17 cellular contexts compared by ENCODE assay signal in the genomic region with DNA sequence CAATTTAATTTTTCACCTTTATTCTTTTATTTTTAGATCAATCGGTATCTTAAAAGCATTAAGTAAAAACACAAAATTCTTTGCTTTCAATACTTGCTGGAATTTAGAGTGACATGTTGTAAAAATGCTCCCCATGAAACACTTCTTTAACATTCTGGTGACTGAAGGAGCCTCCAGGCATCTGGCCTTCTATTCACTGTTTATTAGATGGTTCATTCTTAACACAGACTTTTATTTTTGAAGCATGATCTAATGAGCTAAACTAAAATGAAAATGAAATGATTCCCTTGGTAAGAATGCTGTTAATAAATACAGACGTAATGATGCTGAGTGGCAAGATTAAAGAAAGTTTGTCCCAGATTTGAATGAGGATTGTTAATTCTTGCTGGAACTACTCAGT.
DNase-seq lines count a peak whose midpoint lies in the region; ATAC-seq and TF ChIP-seq lines count a peak whose summit lies in the region.
"Had no signal": no experiment of that assay in that cellular context is flagged by ENCODE, and none has a peak within 500 bp of the region (broad histone marks: within the 10 kb centered on the region; RNA-seq: fewer than 3 reads in every experiment).

No MANE protein-coding gene starts in this region.

- intact Hi-C loops in left ventricle myocardium inferior (cut with micrococcal nuclease) (no loop called here), right cardiac atrium (cut with DNase I) (no loop called here), adrenal gland (cut with DNase I) (no loop called here)
- intact Hi-C loops in activated CD4-positive, alpha-beta T cell treated with anti-CD3 and anti-CD28 coated beads, Interleukin-2, amount 10 ng/mL, durations not matched to agents 24 days and 14 days (cut with micrococcal nuclease), result no loop called here

- TF ChIP-seq CTCF in left ventricle myocardium inferior (IDR thresholded peaks at IDR 0.05; ENCODE audit: borderline replicate concordance), result no peak
- no peak for TF ChIP-seq CTCF in coronary artery (IDR thresholded peaks at IDR 0.05)
- no peak for TF ChIP-seq CTCF in fibroblast of the aortic adventitia (IDR thresholded peaks at IDR 0.05; ENCODE audit: insufficient read depth, low read length)
- no peak for TF ChIP-seq CTCF in adrenal gland (IDR thresholded peaks at IDR 0.05)

- H3K27ac ChIP-seq in left ventricle myocardium inferior (replicated peaks) (no peak overlapping the region), right cardiac atrium (ENCODE audit: low read length) (no peak overlapping the region), coronary artery (no peak overlapping the region), adrenal gland (no peak overlapping the region)
- H3K27ac ChIP-seq: 22Rv1; BLaER1 treated with 17β-estradiol and CSF1 and Interleukin-3, amounts not matched to agents 10 nM and 100 nM had no signal

- H3K36me3 Mint-ChIP-seq in activated CD4-positive, alpha-beta T cell treated with anti-CD3 and anti-CD28 coated beads, Interleukin-2, amount 10 ng/mL, durations not matched to agents 24 days and 14 days (ENCODE audit: low read depth), result no peaks in the 10 kb centered on the region
- H3K36me3 Mint-ChIP-seq: CD4-positive, CD25-positive, alpha-beta regulatory T cell had no signal

- H3K4me1 ChIP-seq in left ventricle myocardium inferior (no peaks in the 10 kb centered on the region), right cardiac atrium (ENCODE audit: control insufficient read depth, insufficient read depth, low read length) (no peaks in the 10 kb centered on the region), adrenal gland (replicated peaks in 1 of 2) (no peaks in the 10 kb centered on the region)
- H3K4me1 ChIP-seq: BLaER1 treated with 17β-estradiol and CSF1 and Interleukin-3, amounts not matched to agents 10 nM and 100 nM had no signal

- no peaks in the 10 kb centered on the region for H3K4me1 Mint-ChIP-seq in activated CD4-positive, alpha-beta T cell treated with anti-CD3 and anti-CD28 coated beads, Interleukin-2, amount 10 ng/mL, durations not matched to agents 24 days and 14 days
- H3K4me1 Mint-ChIP-seq: CD4-positive, CD25-positive, alpha-beta regulatory T cell had no signal

- no peak overlapping the region for H3K4me3 Mint-ChIP-seq in activated CD4-positive, alpha-beta T cell treated with anti-CD3 and anti-CD28 coated beads, Interleukin-2, amount 10 ng/mL, durations not matched to agents 24 days and 14 days
- H3K4me3 Mint-ChIP-seq: CD4-positive, CD25-positive, alpha-beta regulatory T cell had no signal

- no peaks in the 10 kb centered on the region for H3K36me3 ChIP-seq in left ventricle myocardium inferior
- no peaks in the 10 kb centered on the region for H3K36me3 ChIP-seq in adrenal gland (replicated peaks in 1 of 2)
- H3K36me3 ChIP-seq: BLaER1 treated with 17β-estradiol and CSF1 and Interleukin-3, amounts not matched to agents 10 nM and 100 nM had no signal

- no peak overlapping the region for H3K27ac Mint-ChIP-seq in activated CD4-positive, alpha-beta T cell treated with anti-CD3 and anti-CD28 coated beads, Interleukin-2, amount 10 ng/mL, durations not matched to agents 24 days and 14 days
- H3K27ac Mint-ChIP-seq: CD4-positive, CD25-positive, alpha-beta regulatory T cell had no signal

- H3K27me3 Mint-ChIP-seq in activated CD4-positive, alpha-beta T cell treated with anti-CD3 and anti-CD28 coated beads, Interleukin-2, amount 10 ng/mL, durations not matched to agents 24 days and 14 days, result no peaks in the 10 kb centered on the region
- H3K27me3 Mint-ChIP-seq: CD4-positive, CD25-positive, alpha-beta regulatory T cell had no signal

- no peak for TF ChIP-seq POLR2A in adrenal gland (IDR thresholded peaks at IDR 0.05)

- H3K27me3 ChIP-seq in left ventricle myocardium inferior (ENCODE audit: low read depth) (no peaks in the 10 kb centered on the region), right cardiac atrium (ENCODE audit: control insufficient read depth, insufficient read depth) (no peaks in the 10 kb centered on the region), adrenal gland (no peaks in the 10 kb centered on the region)
- H3K27me3 ChIP-seq: BLaER1 treated with 17β-estradiol and CSF1 and Interleukin-3, amounts not matched to agents 10 nM and 100 nM had no signal

- peak overlapping the region; percentile 7 for H3K4me3 ChIP-seq in left ventricle myocardium inferior
- H3K4me3 ChIP-seq in right cardiac atrium (ENCODE audit: low read length), result no peak overlapping the region
- peak overlapping the region; percentile 21 for H3K4me3 ChIP-seq in coronary artery
- H3K4me3 ChIP-seq in fibroblast of the aortic adventitia (ENCODE audit: low read depth, low read length), result no peak overlapping the region
- no peak overlapping the region for H3K4me3 ChIP-seq in adrenal gland
- H3K4me3 ChIP-seq: BLaER1 treated with 17β-estradiol and CSF1 and Interleukin-3, amounts not matched to agents 10 nM and 100 nM; GM12878 had no signal

- no peaks in the 10 kb centered on the region for H3K9me3 Mint-ChIP-seq in activated CD4-positive, alpha-beta T cell treated with anti-CD3 and anti-CD28 coated beads, Interleukin-2, amount 10 ng/mL, durations not matched to agents 24 days and 14 days

- no peak for ATAC-seq in right cardiac atrium
- ATAC-seq: GM12878 had no signal

- WGBS in right cardiac atrium, result 53% methylated on average over 2 of the region's 2 CpGs
- WGBS in adrenal gland, 4 donors, result 65 to 74% (median 68%) methylated on average over 2 of the region's 2 CpGs

- H3K9me3 ChIP-seq in left ventricle myocardium inferior (replicated peaks), result no peaks in the 10 kb centered on the region
- H3K9me3 ChIP-seq in right cardiac atrium (ENCODE audit: control insufficient read depth, low read length), result no peaks in the 10 kb centered on the region
- H3K9me3 ChIP-seq in adrenal gland (replicated peaks in 1 of 3), result no peaks in the 10 kb centered on the region
- H3K9me3 ChIP-seq: BLaER1 treated with 17β-estradiol and CSF1 and Interleukin-3, amounts not matched to agents 10 nM and 100 nM had no signal

- DNase-seq in left ventricle myocardium inferior, result no peak
- no peak for DNase-seq in right cardiac atrium
- no peak for DNase-seq in coronary artery (ENCODE audit: low spot score)
- DNase-seq in fibroblast of the aortic adventitia (ENCODE audit: low read depth), result peak; percentile 10
- no peak for DNase-seq in activated CD4-positive, alpha-beta T cell treated with anti-CD3 and anti-CD28 coated beads, Interleukin-2, amount 10 ng/mL, durations not matched to agents 24 days and 14 days
- no peak for DNase-seq in adrenal gland
- DNase-seq in activated CD4-positive, alpha-beta T cell treated with anti-CD3 and anti-CD28 coated beads for 48 hours, result no peak
- no peak for DNase-seq in activated T-cell treated with anti-CD3 and anti-CD28 coated beads for 4 hours
- DNase-seq: AML-193; CD4-positive, CD25-positive, alpha-beta regulatory T cell; DMS53; H7; IMR-90; KBM-7 had no signal

Comparison
In these comparisons a context has a peak if more than half of its experiments do, and no peak if none do; other contexts are left out.
1. H3K4me3 ChIP-seq: peak in left ventricle myocardium inferior (single experiment) and coronary artery (single experiment); none in right cardiac atrium (single experiment), fibroblast of the aortic adventitia (single experiment) and adrenal gland (0 of 4).